In genomic region chr4:38309471-38309870, GRCh38 we compare ENCODE assay signal across 25 cellular contexts.
DNase-seq lines count a peak whose midpoint lies in the region; ATAC-seq and TF ChIP-seq lines count a peak whose summit lies in the region.
"Had no signal": no experiment of that assay in that cellular context is flagged by ENCODE, and none has a peak within 500 bp of the region (broad histone marks: within the 10 kb centered on the region; RNA-seq: fewer than 3 reads in every experiment).

No MANE protein-coding gene starts in this region.

- intact Hi-C loops in MCF 10A (cut with micrococcal nuclease), result no loop called here
- intact Hi-C loops in breast epithelium (cut with DNase I; ENCODE audit: low total_unique reads), result no loop called here
- intact Hi-C loops in PC-3 (cut with micrococcal nuclease), result no loop called here

- H3K9me2 ChIP-seq in PC-3 (replicated peaks; ENCODE audit: low read length), result no peaks in the 10 kb centered on the region

- H3K4me1 Mint-ChIP-seq in MCF 10A (ENCODE audit: insufficient read depth, unreplicated experiment), result peaks cover 37% of the 10 kb centered on the region
- H3K4me1 Mint-ChIP-seq in effector memory CD8-positive, alpha-beta T cell (ENCODE audit: low read depth in 2 of 2), result peaks cover 44% of the 10 kb centered on the region in 2 donors

- no peaks in the 10 kb centered on the region for H4K20me1 ChIP-seq in PC-3 (ENCODE audit: low read length)

- H3K36me3 ChIP-seq in breast epithelium (no peaks in the 10 kb centered on the region), PC-3 (ENCODE audit: low read depth, low read length) (no peaks in the 10 kb centered on the region)
- H3K36me3 ChIP-seq: left lung, ovary, spleen, transverse colon had no signal

- no peak overlapping the region for H3K27ac ChIP-seq in breast epithelium
- H3K27ac ChIP-seq in PC-3 (ENCODE audit: low read length), result peak overlapping the region; percentile 9; the same call in 1 of the 2 replicates
- H3K27ac ChIP-seq in substantia nigra (ENCODE audit: low read depth, low read length, poor library complexity, severe bottlenecking), result peak overlapping the region; percentile 93
- H3K27ac ChIP-seq: HL-60, left lung, ovary, transverse colon had no signal

- ATAC-seq in PC-3 (no peak), GM18858 (IDR thresholded peaks at IDR 0.05; ENCODE audit: unreplicated experiment) (no peak), HG02973 (IDR thresholded peaks at IDR 0.05; ENCODE audit: unreplicated experiment) (no peak)
- ATAC-seq in effector memory CD8-positive, alpha-beta T cell (replicated peaks), result no peak
- ATAC-seq: left lung; Panc1; stimulated activated naive B cell treated with anti-CD40 and anti-IgM and Interleukin-4, amounts not matched to agents 10 μg/mL and 1 μg/mL and 100 μg/mL, for 72 hours had no signal

- no peaks in the 10 kb centered on the region for H3K79me2 ChIP-seq in PC-3 (ENCODE audit: low read length)

- TF ChIP-seq CTCF in MCF 10A (IDR thresholded peaks at IDR 0.05; ENCODE audit: unreplicated experiment), result no peak
- no peak for TF ChIP-seq CTCF in breast epithelium (IDR thresholded peaks at IDR 0.05)
- no peak for TF ChIP-seq CTCF in PC-3 (conservative IDR thresholded peaks at IDR 0.05; ENCODE audit: low read depth, low read length)

- CTCF ChIA-PET in MCF 10A (lab: Yijun Ruan, JAX), result interaction anchor here (0.6 to 1.5 kb wide), 6 partner anchors 10 to 419 kb away, joined by 3 to 5 read pairs (median 3); no protein-coding TSS in a partner anchor
- CTCF ChIA-PET in PC-3 (lab: Charles Lee), result no interaction called here

- POLR2A ChIA-PET in MCF 10A (lab: Yijun Ruan, JAX), result interaction anchor here (0.6 kb wide), 2 partner anchors 11 to 62 kb away, joined by 3 read pairs; no protein-coding TSS in a partner anchor
- POLR2A ChIA-PET in PC-3 (lab: Charles Lee; ENCODE audit: unreplicated experiment), result no interaction called here

- no peak overlapping the region for H2AFZ ChIP-seq in PC-3 (ENCODE audit: low read length)

- H3K36me3 Mint-ChIP-seq in MCF 10A (ENCODE audit: insufficient read depth, unreplicated experiment), result no peaks in the 10 kb centered on the region
- H3K36me3 Mint-ChIP-seq in effector memory CD8-positive, alpha-beta T cell (ENCODE audit: insufficient read depth), result peaks cover 13% of the 10 kb centered on the region
- H3K36me3 Mint-ChIP-seq: stimulated activated naive B cell treated with anti-CD40 and anti-IgM and Interleukin-4, amounts not matched to agents 10 μg/mL and 1 μg/mL and 100 μg/mL, for 72 hours had no signal

- no peak overlapping the region for H3K4me3 Mint-ChIP-seq in MCF 10A (ENCODE audit: unreplicated experiment)
- peak overlapping the region in 1 of 2 donors; percentile 73 for H3K4me3 Mint-ChIP-seq in effector memory CD8-positive, alpha-beta T cell
- H3K4me3 Mint-ChIP-seq: mesothelial cell of epicardium, nephron progenitor cell had no signal

- H3K27me3 Mint-ChIP-seq in MCF 10A (ENCODE audit: insufficient read depth, unreplicated experiment), result no peaks in the 10 kb centered on the region
- no peaks in the 10 kb centered on the region for H3K27me3 Mint-ChIP-seq in effector memory CD8-positive, alpha-beta T cell
- H3K27me3 Mint-ChIP-seq: activated naive CD8-positive, alpha-beta T cell treated with anti-CD3 and anti-CD28 coated beads for 36 hours; stimulated activated naive B cell treated with anti-CD40 and anti-IgM and Interleukin-4, amounts not matched to agents 10 μg/mL and 1 μg/mL and 100 μg/mL, for 72 hours had no signal

- no peak for DNase-seq in MCF 10A (ENCODE audit: unreplicated experiment)
- no peak for DNase-seq in breast epithelium (ENCODE audit: low spot score in 2 of 2)
- no peak for DNase-seq in PC-3
- DNase-seq in effector memory CD8-positive, alpha-beta T cell, result no peak
- DNase-seq in substantia nigra (lab: John Stamatoyannopoulos, UW), result no peak
- no peak for DNase-seq in epidermal melanocyte (ENCODE audit: insufficient read length, low spot score)
- DNase-seq: activated naive CD8-positive, alpha-beta T cell treated with anti-CD3 and anti-CD28 coated beads for 36 hours; activated T-cell treated with anti-CD3 and anti-CD28 coated beads, Interleukin-2, amount 50 U/mL, for 1 hour; C1 segment of cervical spinal cord; erythroblast; left lung; NCI-H1092 treated with DMSO at 0.1 percent for 48 hours; NCI-H2029; NCI-H446; nephron progenitor cell; ovary; spleen; stimulated activated CD4-positive, alpha-beta T cell treated with anti-CD3 and anti-CD28 coated beads, Interleukin-2, amount 100 ng/mL, for 48 hours; stimulated activated naive B cell treated with anti-CD40 and anti-IgM and Interleukin-4, amounts not matched to agents 10 μg/mL and 1 μg/mL and 100 μg/mL, for 72 hours; transverse colon had no signal

- H3K27ac Mint-ChIP-seq in MCF 10A (ENCODE audit: low read depth, unreplicated experiment), result peak overlapping the region; percentile 61
- peak overlapping the region; percentile 79 to 80 for H3K27ac Mint-ChIP-seq in effector memory CD8-positive, alpha-beta T cell
- H3K27ac Mint-ChIP-seq: mesothelial cell of epicardium; nephron progenitor cell; stimulated activated naive B cell treated with anti-CD40 and anti-IgM and Interleukin-4, amounts not matched to agents 10 μg/mL and 1 μg/mL and 100 μg/mL, for 72 hours had no signal

- H3K9me3 ChIP-seq in breast epithelium (no peaks in the 10 kb centered on the region), PC-3 (ENCODE audit: low read length) (no peaks in the 10 kb centered on the region)
- H3K9me3 ChIP-seq: left lung, ovary, spleen, transverse colon had no signal

- H3K4me3 ChIP-seq in breast epithelium, result no peak overlapping the region
- no peak overlapping the region for H3K4me3 ChIP-seq in PC-3 (ENCODE audit: low read length)
- H3K4me3 ChIP-seq: left lung, ovary, spleen, transverse colon had no signal

- BruUV-seq in MCF 10A (replicated peaks; lab: Mats Ljungman, UMichigan), result no TSS peak
- no TSS peak for BruUV-seq in PC-3 (replicated peaks; lab: Mats Ljungman, UMichigan)

- no peak for TF ChIP-seq POLR2A in breast epithelium (IDR thresholded peaks at IDR 0.05)

- peaks cover 7% of the 10 kb centered on the region for H3K9me3 Mint-ChIP-seq in MCF 10A (ENCODE audit: unreplicated experiment)
- H3K9me3 Mint-ChIP-seq in effector memory CD8-positive, alpha-beta T cell, result no peaks in the 10 kb centered on the region

- peak overlapping the region; percentile 58 for H3K4me2 ChIP-seq in PC-3 (ENCODE audit: low read length)

- H3F3A ChIP-seq in PC-3 (ENCODE audit: low read length, unreplicated experiment), result no peaks in the 10 kb centered on the region

- H3K4me1 ChIP-seq in breast epithelium (no peaks in the 10 kb centered on the region), PC-3 (ENCODE audit: insufficient read depth, low read length) (peaks cover 28% of the 10 kb centered on the region)
- H3K4me1 ChIP-seq: left lung had no signal

- H3K27me3 ChIP-seq in breast epithelium (no peaks in the 10 kb centered on the region), PC-3 (ENCODE audit: low read length) (no peaks in the 10 kb centered on the region)
- H3K27me3 ChIP-seq: left lung, ovary, spleen, transverse colon had no signal

- no peak overlapping the region for H3K9ac ChIP-seq in PC-3 (ENCODE audit: low read length)

Comparison
In these comparisons a context has a peak if more than half of its experiments do, and no peak if none do; other contexts are left out.
1. H3K27ac ChIP-seq: peak in PC-3 (single experiment) and substantia nigra (single experiment); none in breast epithelium (0 of 2).